1 cellular context compared by ENCODE assay signal in the genomic region with DNA sequence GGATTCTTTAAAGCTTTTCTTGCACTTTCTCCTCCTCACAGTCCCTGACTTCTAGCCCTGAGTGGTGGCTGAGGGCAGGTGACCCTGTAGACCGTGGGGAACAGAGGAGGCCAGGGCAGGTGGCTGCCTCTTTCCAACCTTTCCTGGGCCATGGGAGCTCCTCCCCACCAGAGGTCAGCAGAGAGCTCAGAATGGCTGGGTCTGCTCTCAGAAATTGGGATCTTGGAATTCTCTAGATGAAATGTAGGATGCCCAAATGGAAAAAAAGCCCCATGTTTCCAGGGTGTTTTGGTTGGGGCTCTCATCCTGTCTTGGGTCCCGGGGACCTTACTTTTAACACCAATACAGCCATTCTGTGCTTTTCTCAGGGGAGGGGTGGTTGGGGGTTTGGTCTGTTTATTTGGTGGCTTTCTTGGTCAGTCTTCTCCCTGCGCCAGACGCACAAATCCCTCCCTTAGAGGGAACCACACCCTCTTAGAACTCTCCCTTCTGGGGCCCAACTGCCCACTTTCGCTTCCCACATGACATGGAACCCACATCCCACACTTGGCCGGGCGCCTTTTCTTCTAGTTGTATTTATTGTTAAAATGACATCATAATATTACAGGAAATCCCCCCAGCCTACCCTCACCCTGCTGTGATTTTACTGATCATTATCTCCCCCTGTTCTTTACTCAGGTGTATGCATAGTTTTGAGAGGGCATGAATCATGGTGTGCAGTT.
TF ChIP-seq lines count a peak whose summit lies in the region.

No MANE protein-coding gene starts in this region.

TF ChIP-seq in HepG2, 621 proteins besides CTCF, POLR2A, EP300 and RAD21 (continues in another document):
- no peak for TF ChIP-seq DNMT3B (CRISPR knock-in tag; conservative IDR thresholded peaks at IDR 0.05)
- TF ChIP-seq KLF15 (CRISPR knock-in tag; IDR thresholded peaks at IDR 0.05; ENCODE audit: borderline replicate concordance), result no peak
- no peak for TF ChIP-seq ZFP41 (CRISPR knock-in tag; IDR thresholded peaks at IDR 0.05; ENCODE audit: borderline replicate concordance)
- no peak for TF ChIP-seq ZSCAN30 (CRISPR knock-in tag; IDR thresholded peaks at IDR 0.05)
- TF ChIP-seq ZFYVE20 (CRISPR knock-in tag; IDR thresholded peaks at IDR 0.05; ENCODE audit: borderline replicate concordance, low read depth), result no peak
- TF ChIP-seq ZNF768 (CRISPR knock-in tag; IDR thresholded peaks at IDR 0.05), result no peak
- no peak for TF ChIP-seq ZNF331 (CRISPR knock-in tag; IDR thresholded peaks at IDR 0.05)
- TF ChIP-seq, protein P1, sequence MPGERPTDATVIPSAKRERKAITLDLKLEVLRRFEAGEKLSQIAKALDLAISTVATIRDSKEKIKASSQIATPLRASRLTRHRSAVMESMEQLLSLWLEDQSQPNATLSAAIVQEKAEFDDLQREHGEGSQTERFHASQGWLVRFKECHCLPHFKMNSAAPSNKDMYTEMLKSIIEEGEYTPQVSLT (CRISPR knock-in tag; IDR thresholded peaks at IDR 0.05; ENCODE audit: borderline replicate concordance, low read depth), result no peak
- no peak for TF ChIP-seq ZNF749 (CRISPR knock-in tag; IDR thresholded peaks at IDR 0.05; ENCODE audit: borderline replicate concordance)
- TF ChIP-seq TCF7 (IDR thresholded peaks at IDR 0.05; ENCODE audit: low read depth), result no peak
- no peak for TF ChIP-seq ZFY (CRISPR knock-in tag; IDR thresholded peaks at IDR 0.05)
- TF ChIP-seq SRSF4 (IDR thresholded peaks at IDR 0.05; ENCODE audit: low read depth, low read length, poor library complexity, severe bottlenecking), result no peak
- TF ChIP-seq ZNF891 (CRISPR knock-in tag; IDR thresholded peaks at IDR 0.05), result no peak
- no peak for TF ChIP-seq SP2 (CRISPR knock-in tag; IDR thresholded peaks at IDR 0.05)
- TF ChIP-seq, protein P2, sequence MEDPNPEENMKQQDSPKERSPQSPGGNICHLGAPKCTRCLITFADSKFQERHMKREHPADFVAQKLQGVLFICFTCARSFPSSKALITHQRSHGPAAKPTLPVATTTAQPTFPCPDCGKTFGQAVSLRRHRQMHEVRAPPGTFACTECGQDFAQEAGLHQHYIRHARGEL (CRISPR knock-in tag; IDR thresholded peaks at IDR 0.05), result no peak
- no peak for TF ChIP-seq GRHL1 (CRISPR knock-in tag; conservative IDR thresholded peaks at IDR 0.05)
- TF ChIP-seq, protein P3, sequence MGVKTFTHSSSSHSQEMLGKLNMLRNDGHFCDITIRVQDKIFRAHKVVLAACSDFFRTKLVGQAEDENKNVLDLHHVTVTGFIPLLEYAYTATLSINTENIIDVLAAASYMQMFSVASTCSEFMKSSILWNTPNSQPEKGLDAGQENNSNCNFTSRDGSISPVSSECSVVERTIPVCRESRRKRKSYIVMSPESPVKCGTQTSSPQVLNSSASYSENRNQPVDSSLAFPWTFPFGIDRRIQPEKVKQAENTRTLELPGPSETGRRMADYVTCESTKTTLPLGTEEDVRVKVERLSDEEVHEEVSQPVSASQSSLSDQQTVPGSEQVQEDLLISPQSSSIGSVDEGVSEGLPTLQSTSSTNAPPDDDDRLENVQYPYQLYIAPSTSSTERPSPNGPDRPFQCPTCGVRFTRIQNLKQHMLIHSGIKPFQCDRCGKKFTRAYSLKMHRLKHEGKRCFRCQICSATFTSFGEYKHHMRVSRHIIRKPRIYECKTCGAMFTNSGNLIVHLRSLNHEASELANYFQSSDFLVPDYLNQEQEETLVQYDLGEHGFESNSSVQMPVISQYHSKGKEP (CRISPR knock-in tag; IDR thresholded peaks at IDR 0.05), result no peak
- TF ChIP-seq FOXK2 (IDR thresholded peaks at IDR 0.05), result no peak
- no peak for TF ChIP-seq IRF9 (CRISPR knock-in tag; IDR thresholded peaks at IDR 0.05; ENCODE audit: borderline replicate concordance)
- TF ChIP-seq POGZ (CRISPR knock-in tag; IDR thresholded peaks at IDR 0.05), result no peak
- no peak for TF ChIP-seq SRSF1 (optimal IDR thresholded peaks at IDR 0.05; ENCODE audit: low read depth, low read length)
- no peak for TF ChIP-seq BCL3 (CRISPR knock-in tag; IDR thresholded peaks at IDR 0.05)
- TF ChIP-seq, protein P4, sequence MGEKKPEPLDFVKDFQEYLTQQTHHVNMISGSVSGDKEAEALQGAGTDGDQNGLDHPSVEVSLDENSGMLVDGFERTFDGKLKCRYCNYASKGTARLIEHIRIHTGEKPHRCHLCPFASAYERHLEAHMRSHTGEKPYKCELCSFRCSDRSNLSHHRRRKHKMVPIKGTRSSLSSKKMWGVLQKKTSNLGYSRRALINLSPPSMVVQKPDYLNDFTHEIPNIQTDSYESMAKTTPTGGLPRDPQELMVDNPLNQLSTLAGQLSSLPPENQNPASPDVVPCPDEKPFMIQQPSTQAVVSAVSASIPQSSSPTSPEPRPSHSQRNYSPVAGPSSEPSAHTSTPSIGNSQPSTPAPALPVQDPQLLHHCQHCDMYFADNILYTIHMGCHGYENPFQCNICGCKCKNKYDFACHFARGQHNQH (CRISPR knock-in tag; IDR thresholded peaks at IDR 0.05), result peak; percentile 19; the same call in 1 of the 2 replicates
- 0 out of 2 replicates have a peak, but pooled peaks have one; percentile 32 for TF ChIP-seq UBTF (CRISPR knock-in tag; IDR thresholded peaks at IDR 0.05)
- no peak for TF ChIP-seq ZNF12 (CRISPR knock-in tag; IDR thresholded peaks at IDR 0.05)
- TF ChIP-seq, protein P5, sequence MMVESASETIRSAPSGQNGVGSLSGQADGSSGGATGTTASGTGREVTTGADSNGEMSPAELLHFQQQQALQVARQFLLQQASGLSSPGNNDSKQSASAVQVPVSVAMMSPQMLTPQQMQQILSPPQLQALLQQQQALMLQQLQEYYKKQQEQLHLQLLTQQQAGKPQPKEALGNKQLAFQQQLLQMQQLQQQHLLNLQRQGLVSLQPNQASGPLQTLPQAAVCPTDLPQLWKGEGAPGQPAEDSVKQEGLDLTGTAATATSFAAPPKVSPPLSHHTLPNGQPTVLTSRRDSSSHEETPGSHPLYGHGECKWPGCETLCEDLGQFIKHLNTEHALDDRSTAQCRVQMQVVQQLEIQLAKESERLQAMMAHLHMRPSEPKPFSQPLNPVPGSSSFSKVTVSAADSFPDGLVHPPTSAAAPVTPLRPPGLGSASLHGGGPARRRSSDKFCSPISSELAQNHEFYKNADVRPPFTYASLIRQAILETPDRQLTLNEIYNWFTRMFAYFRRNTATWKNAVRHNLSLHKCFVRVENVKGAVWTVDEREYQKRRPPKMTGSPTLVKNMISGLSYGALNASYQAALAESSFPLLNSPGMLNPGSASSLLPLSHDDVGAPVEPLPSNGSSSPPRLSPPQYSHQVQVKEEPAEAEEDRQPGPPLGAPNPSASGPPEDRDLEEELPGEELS (CRISPR knock-in tag; IDR thresholded peaks at IDR 0.05), result no peak; the same call in 1 of the 2 replicates
- TF ChIP-seq, protein P6, sequence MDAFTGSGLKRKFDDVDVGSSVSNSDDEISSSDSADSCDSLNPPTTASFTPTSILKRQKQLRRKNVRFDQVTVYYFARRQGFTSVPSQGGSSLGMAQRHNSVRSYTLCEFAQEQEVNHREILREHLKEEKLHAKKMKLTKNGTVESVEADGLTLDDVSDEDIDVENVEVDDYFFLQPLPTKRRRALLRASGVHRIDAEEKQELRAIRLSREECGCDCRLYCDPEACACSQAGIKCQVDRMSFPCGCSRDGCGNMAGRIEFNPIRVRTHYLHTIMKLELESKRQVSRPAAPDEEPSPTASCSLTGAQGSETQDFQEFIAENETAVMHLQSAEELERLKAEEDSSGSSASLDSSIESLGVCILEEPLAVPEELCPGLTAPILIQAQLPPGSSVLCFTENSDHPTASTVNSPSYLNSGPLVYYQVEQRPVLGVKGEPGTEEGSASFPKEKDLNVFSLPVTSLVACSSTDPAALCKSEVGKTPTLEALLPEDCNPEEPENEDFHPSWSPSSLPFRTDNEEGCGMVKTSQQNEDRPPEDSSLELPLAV (CRISPR knock-in tag; conservative IDR thresholded peaks at IDR 0.05; ENCODE audit: low read depth), result no peak
- TF ChIP-seq ZNF660 (CRISPR knock-in tag; IDR thresholded peaks at IDR 0.05; ENCODE audit: borderline replicate concordance, low read depth), result no peak
- TF ChIP-seq PREB (CRISPR knock-in tag; IDR thresholded peaks at IDR 0.05), result no peak
- TF ChIP-seq BRD4 (CRISPR knock-in tag; IDR thresholded peaks at IDR 0.05), result no peak
- TF ChIP-seq REXO4 (CRISPR knock-in tag; IDR thresholded peaks at IDR 0.05; ENCODE audit: borderline replicate concordance), result no peak
- TF ChIP-seq, protein P7, sequence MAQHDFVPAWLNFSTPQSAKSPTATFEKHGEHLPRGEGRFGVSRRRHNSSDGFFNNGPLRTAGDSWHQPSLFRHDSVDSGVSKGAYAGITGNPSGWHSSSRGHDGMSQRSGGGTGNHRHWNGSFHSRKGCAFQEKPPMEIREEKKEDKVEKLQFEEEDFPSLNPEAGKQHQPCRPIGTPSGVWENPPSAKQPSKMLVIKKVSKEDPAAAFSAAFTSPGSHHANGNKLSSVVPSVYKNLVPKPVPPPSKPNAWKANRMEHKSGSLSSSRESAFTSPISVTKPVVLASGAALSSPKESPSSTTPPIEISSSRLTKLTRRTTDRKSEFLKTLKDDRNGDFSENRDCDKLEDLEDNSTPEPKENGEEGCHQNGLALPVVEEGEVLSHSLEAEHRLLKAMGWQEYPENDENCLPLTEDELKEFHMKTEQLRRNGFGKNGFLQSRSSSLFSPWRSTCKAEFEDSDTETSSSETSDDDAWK (CRISPR knock-in tag; IDR thresholded peaks at IDR 0.05), result no peak
